In genomic region chr17:44522883-44523671, GRCh38 we compare ENCODE assay signal across 1 cellular context.
A peak's percentile ranks its signal among the peaks of the same experiment; 100 is the strongest.
TF ChIP-seq lines count a peak whose summit lies in the region.

No MANE protein-coding gene starts in this region.

TF ChIP-seq in K562, 482 proteins besides CTCF, POLR2A, EP300 and RAD21 (continued from another document):
- TF ChIP-seq E2F8 (IDR thresholded peaks at IDR 0.05; ENCODE audit: low read depth, partially characterized antibody) (no peak), USF2 (CRISPR knock-in tag; IDR thresholded peaks at IDR 0.05) (no peak), DEAF1 (CRISPR knock-in tag; IDR thresholded peaks at IDR 0.05) (peak; percentile 62; the same call in 1 of the 2 replicates), NBN (IDR thresholded peaks at IDR 0.05; ENCODE audit: low read depth) (no peak), JUND (IDR thresholded peaks at IDR 0.05; ENCODE audit: borderline replicate concordance, low read depth, low read length) (no peak), JUND (tag; IDR thresholded peaks at IDR 0.05; ENCODE audit: borderline replicate concordance, low read depth, low read length) (peak; percentile 20; the same call in 1 of the 3 replicates), MCM5 (IDR thresholded peaks at IDR 0.05; ENCODE audit: low read depth) (no peak), E2F5 (CRISPR knock-in tag; IDR thresholded peaks at IDR 0.05) (no peak), WHSC1 (IDR thresholded peaks at IDR 0.05; ENCODE audit: low read length) (no peak), E2F1 (CRISPR knock-in tag; IDR thresholded peaks at IDR 0.05) (no peak), BHLHE40 (IDR thresholded peaks at IDR 0.05; ENCODE audit: low read length) (0 out of 2 replicates have a peak, but pooled peaks have one; percentile 19), SREBF1 (IDR thresholded peaks at IDR 0.05; ENCODE audit: borderline replicate concordance, low read depth, low read length) (no peak), ERF (CRISPR knock-in tag; IDR thresholded peaks at IDR 0.05) (no peak), POLR3G (IDR thresholded peaks at IDR 0.05; ENCODE audit: extremely low read depth, insufficient read length, insufficient replicate concordance) (no peak), XRCC3 (IDR thresholded peaks at IDR 0.05) (no peak), ZSCAN29 (IDR thresholded peaks at IDR 0.05) (no peak), ID3 (CRISPR knock-in tag; IDR thresholded peaks at IDR 0.05) (no peak), ID3 (tag; IDR thresholded peaks at IDR 0.05) (no peak), SMARCE1 (IDR thresholded peaks at IDR 0.05) (no peak), CBX8 (IDR thresholded peaks at IDR 0.05; ENCODE audit: borderline replicate concordance, extremely low read depth, low read depth, low read length, poor library complexity, severe bottlenecking) (no peak), MAZ (CRISPR knock-in tag; conservative IDR thresholded peaks at IDR 0.05 in 1 of 2, IDR thresholded peaks at IDR 0.05 in 1 of 2) (peak in 1 of 2 experiments; percentile 61; a peak in 1 of 4 replicates)
TF ChIP-seq in K562: peak in this region for 17.
